In the genomic region with DNA sequence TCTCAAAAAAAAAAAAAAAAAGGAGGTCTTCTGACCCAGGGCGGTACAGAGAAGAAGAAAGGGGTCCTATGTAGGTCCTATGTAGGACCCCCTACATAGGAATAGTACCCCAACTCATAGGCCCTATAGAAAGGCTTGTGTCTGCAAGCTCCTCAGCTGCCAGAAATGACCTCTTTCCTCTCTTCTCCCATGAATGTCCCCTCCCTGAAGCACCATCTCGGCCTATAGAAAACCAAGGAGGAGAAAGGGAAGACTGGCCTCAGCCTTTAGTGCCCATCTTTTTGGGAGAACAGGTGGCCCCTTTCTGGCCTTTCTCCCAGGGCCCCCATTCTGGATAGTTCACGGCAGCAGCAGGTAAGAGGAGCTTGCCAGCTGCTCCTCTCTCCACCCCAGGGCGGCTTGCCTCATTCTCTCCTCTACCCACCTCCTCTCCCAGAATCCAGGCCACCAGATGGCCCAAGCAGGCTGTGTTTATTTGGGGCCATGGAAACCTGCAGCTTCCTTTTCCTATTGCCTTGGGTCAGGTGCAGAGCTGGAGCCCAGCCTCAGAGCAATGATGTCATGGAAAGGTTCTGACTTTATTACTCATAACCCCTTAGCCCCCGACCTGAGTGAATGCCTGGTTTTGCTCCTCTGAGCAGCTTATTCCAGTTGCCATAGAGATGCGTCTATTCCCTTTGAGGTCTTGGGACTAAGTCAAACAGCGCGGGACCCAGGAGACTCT, we compare ENCODE assay signal across 1 cellular context.
TF ChIP-seq lines count a peak whose summit lies in the region.

No MANE protein-coding gene starts in this region.

TF ChIP-seq in WTC11, 78 proteins besides CTCF, POLR2A, EP300 and RAD21 (continued from another document):
- TF ChIP-seq, protein P1, sequence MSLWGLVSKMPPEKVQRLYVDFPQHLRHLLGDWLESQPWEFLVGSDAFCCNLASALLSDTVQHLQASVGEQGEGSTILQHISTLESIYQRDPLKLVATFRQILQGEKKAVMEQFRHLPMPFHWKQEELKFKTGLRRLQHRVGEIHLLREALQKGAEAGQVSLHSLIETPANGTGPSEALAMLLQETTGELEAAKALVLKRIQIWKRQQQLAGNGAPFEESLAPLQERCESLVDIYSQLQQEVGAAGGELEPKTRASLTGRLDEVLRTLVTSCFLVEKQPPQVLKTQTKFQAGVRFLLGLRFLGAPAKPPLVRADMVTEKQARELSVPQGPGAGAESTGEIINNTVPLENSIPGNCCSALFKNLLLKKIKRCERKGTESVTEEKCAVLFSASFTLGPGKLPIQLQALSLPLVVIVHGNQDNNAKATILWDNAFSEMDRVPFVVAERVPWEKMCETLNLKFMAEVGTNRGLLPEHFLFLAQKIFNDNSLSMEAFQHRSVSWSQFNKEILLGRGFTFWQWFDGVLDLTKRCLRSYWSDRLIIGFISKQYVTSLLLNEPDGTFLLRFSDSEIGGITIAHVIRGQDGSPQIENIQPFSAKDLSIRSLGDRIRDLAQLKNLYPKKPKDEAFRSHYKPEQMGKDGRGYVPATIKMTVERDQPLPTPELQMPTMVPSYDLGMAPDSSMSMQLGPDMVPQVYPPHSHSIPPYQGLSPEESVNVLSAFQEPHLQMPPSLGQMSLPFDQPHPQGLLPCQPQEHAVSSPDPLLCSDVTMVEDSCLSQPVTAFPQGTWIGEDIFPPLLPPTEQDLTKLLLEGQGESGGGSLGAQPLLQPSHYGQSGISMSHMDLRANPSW (CRISPR knock-in tag; conservative IDR thresholded peaks at IDR 0.05; ENCODE audit: low read depth) = no peak
- TF ChIP-seq SMAD4 (CRISPR knock-in tag; IDR thresholded peaks at IDR 0.05) (no peak), ELF4 (CRISPR knock-in tag; IDR thresholded peaks at IDR 0.05; ENCODE audit: low read depth) (no peak), ZNF232 (CRISPR knock-in tag; IDR thresholded peaks at IDR 0.05) (no peak)
